Comparison of ENCODE assay signal across 1 cellular context in the genomic region with DNA sequence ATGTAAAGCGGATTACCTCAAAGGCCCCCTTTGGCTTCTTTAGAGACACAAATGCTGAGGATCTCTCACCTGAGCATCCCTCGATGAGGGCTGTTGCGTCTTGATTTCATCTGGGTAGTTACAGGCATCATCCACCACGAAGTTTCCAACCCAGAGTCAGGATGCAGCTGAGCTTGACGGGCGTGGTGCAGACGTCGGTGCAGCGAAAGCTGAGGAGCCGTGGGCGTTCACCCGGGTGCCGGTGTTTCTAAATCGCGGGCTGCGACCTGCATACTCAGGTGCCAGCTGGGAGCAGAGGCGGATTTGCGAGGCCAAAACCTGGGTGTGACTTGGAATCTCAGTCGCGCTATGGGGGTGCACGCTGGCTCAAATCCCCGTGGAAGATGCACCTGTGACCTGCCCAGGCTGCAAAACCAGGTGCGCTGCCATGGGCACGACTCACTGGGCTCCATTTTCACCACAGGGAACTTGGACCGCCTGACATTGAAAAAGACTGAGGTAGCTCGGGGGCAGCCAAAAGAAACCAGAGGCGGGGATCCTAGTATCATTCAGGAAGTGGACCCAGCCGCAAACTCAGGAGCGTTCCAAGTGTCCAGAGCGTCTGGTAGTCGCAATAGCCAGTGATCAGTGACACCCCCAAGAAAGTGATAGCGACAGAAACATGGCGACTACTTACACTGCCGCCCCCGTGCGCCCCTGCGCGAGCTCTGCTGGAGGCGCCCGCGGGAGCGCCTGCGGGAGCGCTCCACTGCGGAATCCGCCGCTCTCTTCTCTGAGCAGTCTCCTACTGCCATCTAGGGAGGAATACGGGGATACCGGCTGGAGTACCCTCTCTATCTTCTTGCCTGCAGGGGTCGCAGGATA.
TF ChIP-seq lines count a peak whose summit lies in the region.

No MANE protein-coding gene starts in this region.

TF ChIP-seq in HepG2, 621 proteins besides CTCF, POLR2A, EP300 and RAD21 (continued from another document and continues in another):
- TF ChIP-seq, protein P1, sequence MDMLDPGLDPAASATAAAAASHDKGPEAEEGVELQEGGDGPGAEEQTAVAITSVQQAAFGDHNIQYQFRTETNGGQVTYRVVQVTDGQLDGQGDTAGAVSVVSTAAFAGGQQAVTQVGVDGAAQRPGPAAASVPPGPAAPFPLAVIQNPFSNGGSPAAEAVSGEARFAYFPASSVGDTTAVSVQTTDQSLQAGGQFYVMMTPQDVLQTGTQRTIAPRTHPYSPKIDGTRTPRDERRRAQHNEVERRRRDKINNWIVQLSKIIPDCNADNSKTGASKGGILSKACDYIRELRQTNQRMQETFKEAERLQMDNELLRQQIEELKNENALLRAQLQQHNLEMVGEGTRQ (IDR thresholded peaks at IDR 0.05; ENCODE audit: low read depth, low read length): no peak
- TF ChIP-seq, protein P1 (CRISPR knock-in tag; IDR thresholded peaks at IDR 0.05; ENCODE audit: borderline replicate concordance): no peak
- TF ChIP-seq REPIN1 (CRISPR knock-in tag; IDR thresholded peaks at IDR 0.05; ENCODE audit: borderline replicate concordance, low read depth) (peak; percentile 28; the same call in 1 of the 2 replicates), PTBP1 (IDR thresholded peaks at IDR 0.05; ENCODE audit: low read depth, low read length, poor library complexity, severe bottlenecking) (peak; percentile 97), SOX5 (CRISPR knock-in tag; IDR thresholded peaks at IDR 0.05; ENCODE audit: borderline replicate concordance) (peak; percentile 12; the same call in 1 of the 2 replicates), ZNF207 (IDR thresholded peaks at IDR 0.05; ENCODE audit: borderline replicate concordance) (no peak), ASH2L (IDR thresholded peaks at IDR 0.05; ENCODE audit: insufficient read length, low read depth, low read length) (peak; percentile 31), ZNF768 (CRISPR knock-in tag; IDR thresholded peaks at IDR 0.05) (0 out of 2 replicates have a peak, but pooled peaks have one; percentile 3), ZNF878 (CRISPR knock-in tag; IDR thresholded peaks at IDR 0.05) (peak; percentile 79; the same call in 1 of the 2 replicates), RBM39 (IDR thresholded peaks at IDR 0.05; ENCODE audit: low read depth, low read length, poor library complexity, severe bottlenecking) (peak; percentile 70), KDM5B (CRISPR knock-in tag; IDR thresholded peaks at IDR 0.05; ENCODE audit: borderline replicate concordance) (0 out of 2 replicates have a peak, but pooled peaks have one; percentile 39), NR2F6 (IDR thresholded peaks at IDR 0.05) (no peak), NR2F6 (CRISPR knock-in tag; IDR thresholded peaks at IDR 0.05) (0 out of 2 replicates have a peak, but pooled peaks have one; percentile 7), GABPB1 (CRISPR knock-in tag; IDR thresholded peaks at IDR 0.05) (peak; percentile 57), KLF16 (CRISPR knock-in tag; IDR thresholded peaks at IDR 0.05) (peak in 1 of 2 experiments; percentile 70; a peak in 1 of 4 replicates), AGO2 (optimal IDR thresholded peaks at IDR 0.05; ENCODE audit: low read depth, low read length) (peak; percentile 73), HNRNPL (IDR thresholded peaks at IDR 0.05; ENCODE audit: low read depth, low read length) (peak; percentile 64; the same call in 1 of the 2 replicates), SAFB2 (CRISPR knock-in tag; IDR thresholded peaks at IDR 0.05; ENCODE audit: borderline replicate concordance, low read depth) (peak; percentile 51; the same call in 1 of the 2 replicates), GATAD1 (CRISPR knock-in tag; IDR thresholded peaks at IDR 0.05) (peak; percentile 62; the same call in 1 of the 2 replicates), FOSL2 (CRISPR knock-in tag; IDR thresholded peaks at IDR 0.05) (0 out of 2 replicates have a peak, but pooled peaks have one; percentile 11), TAF15 (IDR thresholded peaks at IDR 0.05; ENCODE audit: low read depth, low read length, poor library complexity, severe bottlenecking) (no peak)
- TF ChIP-seq, protein P2, sequence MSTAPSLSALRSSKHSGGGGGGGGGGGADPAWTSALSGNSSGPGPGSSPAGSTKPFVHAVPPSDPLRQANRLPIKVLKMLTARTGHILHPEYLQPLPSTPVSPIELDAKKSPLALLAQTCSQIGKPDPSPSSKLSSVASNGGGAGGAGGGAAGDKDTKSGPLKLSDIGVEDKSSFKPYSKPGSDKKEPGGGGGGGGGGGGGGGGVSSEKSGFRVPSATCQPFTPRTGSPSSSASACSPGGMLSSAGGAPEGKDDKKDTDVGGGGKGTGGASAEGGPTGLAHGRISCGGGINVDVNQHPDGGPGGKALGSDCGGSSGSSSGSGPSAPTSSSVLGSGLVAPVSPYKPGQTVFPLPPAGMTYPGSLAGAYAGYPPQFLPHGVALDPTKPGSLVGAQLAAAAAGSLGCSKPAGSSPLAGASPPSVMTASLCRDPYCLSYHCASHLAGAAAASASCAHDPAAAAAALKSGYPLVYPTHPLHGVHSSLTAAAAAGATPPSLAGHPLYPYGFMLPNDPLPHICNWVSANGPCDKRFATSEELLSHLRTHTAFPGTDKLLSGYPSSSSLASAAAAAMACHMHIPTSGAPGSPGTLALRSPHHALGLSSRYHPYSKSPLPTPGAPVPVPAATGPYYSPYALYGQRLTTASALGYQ (CRISPR knock-in tag; IDR thresholded peaks at IDR 0.05): no peak
- TF ChIP-seq, protein P3, sequence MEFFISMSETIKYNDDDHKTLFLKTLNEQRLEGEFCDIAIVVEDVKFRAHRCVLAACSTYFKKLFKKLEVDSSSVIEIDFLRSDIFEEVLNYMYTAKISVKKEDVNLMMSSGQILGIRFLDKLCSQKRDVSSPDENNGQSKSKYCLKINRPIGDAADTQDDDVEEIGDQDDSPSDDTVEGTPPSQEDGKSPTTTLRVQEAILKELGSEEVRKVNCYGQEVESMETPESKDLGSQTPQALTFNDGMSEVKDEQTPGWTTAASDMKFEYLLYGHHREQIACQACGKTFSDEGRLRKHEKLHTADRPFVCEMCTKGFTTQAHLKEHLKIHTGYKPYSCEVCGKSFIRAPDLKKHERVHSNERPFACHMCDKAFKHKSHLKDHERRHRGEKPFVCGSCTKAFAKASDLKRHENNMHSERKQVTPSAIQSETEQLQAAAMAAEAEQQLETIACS (CRISPR knock-in tag; IDR thresholded peaks at IDR 0.05): peak; percentile 67
- TF ChIP-seq, protein P4, sequence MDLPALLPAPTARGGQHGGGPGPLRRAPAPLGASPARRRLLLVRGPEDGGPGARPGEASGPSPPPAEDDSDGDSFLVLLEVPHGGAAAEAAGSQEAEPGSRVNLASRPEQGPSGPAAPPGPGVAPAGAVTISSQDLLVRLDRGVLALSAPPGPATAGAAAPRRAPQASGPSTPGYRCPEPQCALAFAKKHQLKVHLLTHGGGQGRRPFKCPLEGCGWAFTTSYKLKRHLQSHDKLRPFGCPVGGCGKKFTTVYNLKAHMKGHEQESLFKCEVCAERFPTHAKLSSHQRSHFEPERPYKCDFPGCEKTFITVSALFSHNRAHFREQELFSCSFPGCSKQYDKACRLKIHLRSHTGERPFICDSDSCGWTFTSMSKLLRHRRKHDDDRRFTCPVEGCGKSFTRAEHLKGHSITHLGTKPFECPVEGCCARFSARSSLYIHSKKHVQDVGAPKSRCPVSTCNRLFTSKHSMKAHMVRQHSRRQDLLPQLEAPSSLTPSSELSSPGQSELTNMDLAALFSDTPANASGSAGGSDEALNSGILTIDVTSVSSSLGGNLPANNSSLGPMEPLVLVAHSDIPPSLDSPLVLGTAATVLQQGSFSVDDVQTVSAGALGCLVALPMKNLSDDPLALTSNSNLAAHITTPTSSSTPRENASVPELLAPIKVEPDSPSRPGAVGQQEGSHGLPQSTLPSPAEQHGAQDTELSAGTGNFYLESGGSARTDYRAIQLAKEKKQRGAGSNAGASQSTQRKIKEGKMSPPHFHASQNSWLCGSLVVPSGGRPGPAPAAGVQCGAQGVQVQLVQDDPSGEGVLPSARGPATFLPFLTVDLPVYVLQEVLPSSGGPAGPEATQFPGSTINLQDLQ (CRISPR knock-in tag; IDR thresholded peaks at IDR 0.05): 0 out of 2 replicates have a peak, but pooled peaks have one; percentile 35
- TF ChIP-seq, protein P5, sequence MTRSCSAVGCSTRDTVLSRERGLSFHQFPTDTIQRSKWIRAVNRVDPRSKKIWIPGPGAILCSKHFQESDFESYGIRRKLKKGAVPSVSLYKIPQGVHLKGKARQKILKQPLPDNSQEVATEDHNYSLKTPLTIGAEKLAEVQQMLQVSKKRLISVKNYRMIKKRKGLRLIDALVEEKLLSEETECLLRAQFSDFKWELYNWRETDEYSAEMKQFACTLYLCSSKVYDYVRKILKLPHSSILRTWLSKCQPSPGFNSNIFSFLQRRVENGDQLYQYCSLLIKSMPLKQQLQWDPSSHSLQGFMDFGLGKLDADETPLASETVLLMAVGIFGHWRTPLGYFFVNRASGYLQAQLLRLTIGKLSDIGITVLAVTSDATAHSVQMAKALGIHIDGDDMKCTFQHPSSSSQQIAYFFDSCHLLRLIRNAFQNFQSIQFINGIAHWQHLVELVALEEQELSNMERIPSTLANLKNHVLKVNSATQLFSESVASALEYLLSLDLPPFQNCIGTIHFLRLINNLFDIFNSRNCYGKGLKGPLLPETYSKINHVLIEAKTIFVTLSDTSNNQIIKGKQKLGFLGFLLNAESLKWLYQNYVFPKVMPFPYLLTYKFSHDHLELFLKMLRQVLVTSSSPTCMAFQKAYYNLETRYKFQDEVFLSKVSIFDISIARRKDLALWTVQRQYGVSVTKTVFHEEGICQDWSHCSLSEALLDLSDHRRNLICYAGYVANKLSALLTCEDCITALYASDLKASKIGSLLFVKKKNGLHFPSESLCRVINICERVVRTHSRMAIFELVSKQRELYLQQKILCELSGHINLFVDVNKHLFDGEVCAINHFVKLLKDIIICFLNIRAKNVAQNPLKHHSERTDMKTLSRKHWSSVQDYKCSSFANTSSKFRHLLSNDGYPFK (CRISPR knock-in tag; IDR thresholded peaks at IDR 0.05; ENCODE audit: borderline replicate concordance): 0 out of 2 replicates have a peak, but pooled peaks have one; percentile 40
- TF ChIP-seq, protein P6, sequence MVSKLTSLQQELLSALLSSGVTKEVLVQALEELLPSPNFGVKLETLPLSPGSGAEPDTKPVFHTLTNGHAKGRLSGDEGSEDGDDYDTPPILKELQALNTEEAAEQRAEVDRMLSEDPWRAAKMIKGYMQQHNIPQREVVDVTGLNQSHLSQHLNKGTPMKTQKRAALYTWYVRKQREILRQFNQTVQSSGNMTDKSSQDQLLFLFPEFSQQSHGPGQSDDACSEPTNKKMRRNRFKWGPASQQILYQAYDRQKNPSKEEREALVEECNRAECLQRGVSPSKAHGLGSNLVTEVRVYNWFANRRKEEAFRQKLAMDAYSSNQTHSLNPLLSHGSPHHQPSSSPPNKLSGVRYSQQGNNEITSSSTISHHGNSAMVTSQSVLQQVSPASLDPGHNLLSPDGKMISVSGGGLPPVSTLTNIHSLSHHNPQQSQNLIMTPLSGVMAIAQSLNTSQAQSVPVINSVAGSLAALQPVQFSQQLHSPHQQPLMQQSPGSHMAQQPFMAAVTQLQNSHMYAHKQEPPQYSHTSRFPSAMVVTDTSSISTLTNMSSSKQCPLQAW (CRISPR knock-in tag; IDR thresholded peaks at IDR 0.05): peak; percentile 37; the same call in 1 of the 2 replicates
- TF ChIP-seq, protein P7, sequence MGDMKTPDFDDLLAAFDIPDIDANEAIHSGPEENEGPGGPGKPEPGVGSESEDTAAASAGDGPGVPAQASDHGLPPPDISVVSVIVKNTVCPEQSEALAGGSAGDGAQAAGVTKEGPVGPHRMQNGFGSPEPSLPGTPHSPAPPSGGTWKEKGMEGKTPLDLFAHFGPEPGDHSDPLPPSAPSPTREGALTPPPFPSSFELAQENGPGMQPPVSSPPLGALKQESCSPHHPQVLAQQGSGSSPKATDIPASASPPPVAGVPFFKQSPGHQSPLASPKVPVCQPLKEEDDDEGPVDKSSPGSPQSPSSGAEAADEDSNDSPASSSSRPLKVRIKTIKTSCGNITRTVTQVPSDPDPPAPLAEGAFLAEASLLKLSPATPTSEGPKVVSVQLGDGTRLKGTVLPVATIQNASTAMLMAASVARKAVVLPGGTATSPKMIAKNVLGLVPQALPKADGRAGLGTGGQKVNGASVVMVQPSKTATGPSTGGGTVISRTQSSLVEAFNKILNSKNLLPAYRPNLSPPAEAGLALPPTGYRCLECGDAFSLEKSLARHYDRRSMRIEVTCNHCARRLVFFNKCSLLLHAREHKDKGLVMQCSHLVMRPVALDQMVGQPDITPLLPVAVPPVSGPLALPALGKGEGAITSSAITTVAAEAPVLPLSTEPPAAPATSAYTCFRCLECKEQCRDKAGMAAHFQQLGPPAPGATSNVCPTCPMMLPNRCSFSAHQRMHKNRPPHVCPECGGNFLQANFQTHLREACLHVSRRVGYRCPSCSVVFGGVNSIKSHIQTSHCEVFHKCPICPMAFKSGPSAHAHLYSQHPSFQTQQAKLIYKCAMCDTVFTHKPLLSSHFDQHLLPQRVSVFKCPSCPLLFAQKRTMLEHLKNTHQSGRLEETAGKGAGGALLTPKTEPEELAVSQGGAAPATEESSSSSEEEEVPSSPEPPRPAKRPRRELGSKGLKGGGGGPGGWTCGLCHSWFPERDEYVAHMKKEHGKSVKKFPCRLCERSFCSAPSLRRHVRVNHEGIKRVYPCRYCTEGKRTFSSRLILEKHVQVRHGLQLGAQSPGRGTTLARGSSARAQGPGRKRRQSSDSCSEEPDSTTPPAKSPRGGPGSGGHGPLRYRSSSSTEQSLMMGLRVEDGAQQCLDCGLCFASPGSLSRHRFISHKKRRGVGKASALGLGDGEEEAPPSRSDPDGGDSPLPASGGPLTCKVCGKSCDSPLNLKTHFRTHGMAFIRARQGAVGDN (CRISPR knock-in tag; IDR thresholded peaks at IDR 0.05): peak; percentile 64
- TF ChIP-seq, protein P8, sequence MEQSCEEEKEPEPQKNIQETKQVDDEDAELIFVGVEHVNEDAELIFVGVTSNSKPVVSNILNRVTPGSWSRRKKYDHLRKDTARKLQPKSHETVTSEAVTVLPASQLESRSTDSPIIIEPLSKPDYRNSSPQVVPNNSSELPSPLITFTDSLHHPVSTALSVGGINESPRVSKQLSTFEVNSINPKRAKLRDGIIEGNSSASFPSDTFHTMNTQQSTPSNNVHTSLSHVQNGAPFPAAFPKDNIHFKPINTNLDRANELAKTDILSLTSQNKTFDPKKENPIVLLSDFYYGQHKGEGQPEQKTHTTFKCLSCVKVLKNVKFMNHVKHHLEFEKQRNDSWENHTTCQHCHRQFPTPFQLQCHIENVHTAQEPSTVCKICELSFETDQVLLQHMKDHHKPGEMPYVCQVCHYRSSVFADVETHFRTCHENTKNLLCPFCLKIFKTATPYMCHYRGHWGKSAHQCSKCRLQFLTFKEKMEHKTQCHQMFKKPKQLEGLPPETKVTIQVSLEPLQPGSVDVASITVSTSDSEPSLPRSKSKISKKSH (CRISPR knock-in tag; IDR thresholded peaks at IDR 0.05; ENCODE audit: borderline replicate concordance): peak; percentile 45; the same call in 1 of the 2 replicates
